Comparison of ENCODE assay signal across 17 cellular contexts in genomic region chr14:77122555-77123125, GRCh38. TPM values are rescaled to one million over a fixed set of nuclear protein-coding genes. Genes with fewer than 3 reads are reported as not detected.
DNase-seq lines count a peak whose midpoint lies in the region; ATAC-seq, FAIRE-seq and TF ChIP-seq lines count a peak whose summit lies in the region.
"Had no signal": no experiment of that assay in that cellular context is flagged by ENCODE, and none has a peak within 500 bp of the region (broad histone marks: within the 10 kb centered on the region; RNA-seq: fewer than 3 reads in every experiment).

No MANE protein-coding gene starts in this region.

- H4K20me1 ChIP-seq in DOHH2 (ENCODE audit: control insufficient read depth, insufficient read depth, low read depth, low read length): no peaks in the 10 kb centered on the region; the same call in 1 of the 2 replicates
- no peaks in the 10 kb centered on the region for H4K20me1 ChIP-seq in PC-9 (ENCODE audit: insufficient read depth)

- H3K4me3 ChIP-seq in DOHH2 (ENCODE audit: low read length): peak overlapping the region; percentile 77
- H3K4me3 ChIP-seq in PC-9: no peak overlapping the region
- H3K4me3 ChIP-seq in effector memory CD4-positive, alpha-beta T cell (ENCODE audit: insufficient read depth, low read depth, low read length, poor library complexity, severe bottlenecking): no peak overlapping the region
- no peak overlapping the region for H3K4me3 ChIP-seq in small intestine (ENCODE audit: low read depth in 1 of 2, low read length in 2 of 2)

- BruUV-seq in PC-9 (replicated peaks; lab: Mats Ljungman, UMichigan): no TSS peak

- POLR2A ChIA-PET in PC-9 (lab: Charles Lee; ENCODE audit: unreplicated experiment): interaction anchor here (0.5 to 2.1 kb wide), 6 partner anchors 12 to 161 kb away, joined by 3 to 24 read pairs (median 9); partner anchors contain the start of gene CIPC

- no peak for FAIRE-seq in small intestine (lab: Jason Lieb, UNC)

- H3K4me2 ChIP-seq in DOHH2 (ENCODE audit: low read length): peak overlapping the region; percentile 93
- H3K4me2 ChIP-seq in PC-9: peak overlapping the region; percentile 63

- H3K36me3 ChIP-seq in DOHH2 (ENCODE audit: control insufficient read depth, low read length): peaks cover 25% of the 10 kb centered on the region
- H3K36me3 ChIP-seq in PC-9 (ENCODE audit: low read depth): no peaks in the 10 kb centered on the region
- no peaks in the 10 kb centered on the region for H3K36me3 ChIP-seq in effector memory CD4-positive, alpha-beta T cell (ENCODE audit: control insufficient read depth, insufficient read depth, low read length)
- no peaks in the 10 kb centered on the region for H3K36me3 ChIP-seq in small intestine (ENCODE audit: control insufficient read depth in 2 of 2, insufficient read depth in 2 of 2, low read length in 2 of 2)
- H3K36me3 ChIP-seq: brain microvascular endothelial cell had no signal

- H3K79me2 ChIP-seq in DOHH2 (ENCODE audit: control insufficient read depth, low read length) (peaks cover 5% of the 10 kb centered on the region; the same call in 1 of the 2 replicates), PC-9 (ENCODE audit: low read depth) (no peaks in the 10 kb centered on the region)

- intact Hi-C loops in PC-9 (cut with micrococcal nuclease; ENCODE audit: unreplicated experiment): loop anchor here (1.0 kb wide), 7 partner anchors 11 to 246 kb away; partner anchors contain the start of genes CIPC and GSTZ1

- 55 to 77% (median 72%) methylated on average over 6 of the region's 6 CpGs for WGBS in small intestine, 3 donors

- H3K27me3 ChIP-seq in DOHH2 (ENCODE audit: control insufficient read depth, low read length): peaks cover 25% of the 10 kb centered on the region
- peaks cover 31% of the 10 kb centered on the region for H3K27me3 ChIP-seq in PC-9 (ENCODE audit: insufficient read depth, low read depth)
- H3K27me3 ChIP-seq in effector memory CD4-positive, alpha-beta T cell (replicated peaks; ENCODE audit: control insufficient read depth, insufficient read depth, low read length, poor library complexity, severe bottlenecking): no peaks in the 10 kb centered on the region
- H3K27me3 ChIP-seq in small intestine (ENCODE audit: control insufficient read depth in 2 of 2, insufficient read depth in 2 of 2, low read length in 2 of 2): peaks cover 0 to 2% of the 10 kb centered on the region in 2 donors

- H3K27ac ChIP-seq in DOHH2 (ENCODE audit: low read depth, low read length): peak overlapping the region; percentile 92
- peak overlapping the region; percentile 0; the same call in 1 of the 2 replicates for H3K27ac ChIP-seq in PC-9
- peak overlapping the region; percentile 70 for H3K27ac ChIP-seq in effector memory CD4-positive, alpha-beta T cell (ENCODE audit: insufficient read depth, low read length, poor library complexity, severe bottlenecking)
- peak overlapping the region; percentile 72 to 85 for H3K27ac ChIP-seq in small intestine (ENCODE audit: low read depth in 1 of 2, low read length in 1 of 2)
- H3K27ac ChIP-seq: brain microvascular endothelial cell, C4-2B had no signal

- DNase-seq in PC-9 (no peak), small intestine (no peak), NCI-H748 treated with DMSO at 0.1 percent for 48 hours (lab: John Stamatoyannopoulos, UW) (no peak), NCI-H2029 (lab: John Stamatoyannopoulos, UW) (no peak)
- no peak for DNase-seq in effector memory CD4-positive, alpha-beta T cell
- no peak for DNase-seq in stimulated activated naive CD4-positive, alpha-beta T cell treated with Interleukin-2 at 50 U/mL for 16 hours (lab: John Stamatoyannopoulos, UW)
- DNase-seq: activated CD4-positive, alpha-beta T cell treated with anti-CD3 and anti-CD28 coated beads for 36 hours; brain microvascular endothelial cell; IMR-90; NCI-H1417 treated with DMSO at 0.1 percent for 48 hours had no signal

- H3K4me1 ChIP-seq in DOHH2 (ENCODE audit: control insufficient read depth, low read length) (peaks cover 75% of the 10 kb centered on the region), PC-9 (replicated peaks; ENCODE audit: insufficient read depth) (peaks cover 26% of the 10 kb centered on the region), small intestine (ENCODE audit: control insufficient read depth in 2 of 2, insufficient read depth in 1 of 2, low read depth in 1 of 2, low read length in 1 of 2) (peaks cover 2 to 11% of the 10 kb centered on the region in 2 donors)
- H3K4me1 ChIP-seq in effector memory CD4-positive, alpha-beta T cell (ENCODE audit: control insufficient read depth, insufficient read depth, low read length, poor library complexity, severe bottlenecking): peaks cover 27% of the 10 kb centered on the region

- H2AFZ ChIP-seq in PC-9: no peak overlapping the region

- no peaks in the 10 kb centered on the region for H3K9me3 ChIP-seq in DOHH2 (ENCODE audit: control insufficient read depth, insufficient read depth, low read length)
- no peaks in the 10 kb centered on the region for H3K9me3 ChIP-seq in PC-9 (ENCODE audit: insufficient read depth, low read depth)
- H3K9me3 ChIP-seq in effector memory CD4-positive, alpha-beta T cell (ENCODE audit: control insufficient read depth, low read length): no peaks in the 10 kb centered on the region
- no peaks in the 10 kb centered on the region for H3K9me3 ChIP-seq in small intestine (ENCODE audit: control insufficient read depth, low read depth)

- ATAC-seq in GM21786 (IDR thresholded peaks at IDR 0.05; ENCODE audit: unreplicated experiment): no peak
- ATAC-seq: activated CD4-positive, alpha-beta T cell treated with anti-CD3 and anti-CD28 coated beads for 36 hours; stimulated activated effector memory CD8-positive, alpha-beta T cell treated with anti-CD3 and anti-CD28 coated beads, Interleukin-12 subunit alpha, Interleukin-12 subunit beta, amount 100 ng/mL, for 72 hours had no signal

- H3F3A ChIP-seq in DOHH2 (ENCODE audit: control insufficient read depth, insufficient read depth) (peaks cover 34% of the 10 kb centered on the region), PC-9 (ENCODE audit: insufficient read depth, low read depth) (peaks cover 24% of the 10 kb centered on the region)

- H3K9me2 ChIP-seq in DOHH2 (replicated peaks; ENCODE audit: control insufficient read depth, low read length): no peaks in the 10 kb centered on the region
- no peaks in the 10 kb centered on the region for H3K9me2 ChIP-seq in PC-9 (ENCODE audit: insufficient read depth)

- TF ChIP-seq CTCF in DOHH2 (IDR thresholded peaks at IDR 0.05; ENCODE audit: low read depth, low read length, poor library complexity, severe bottlenecking): no peak
- no peak for TF ChIP-seq CTCF in PC-9 (conservative IDR thresholded peaks at IDR 0.05)

- CTCF ChIA-PET in PC-9 (lab: Charles Lee): interaction anchor here (0.6 to 2.9 kb wide), 16 partner anchors 10 to 250 kb away, joined by 3 to 38 read pairs (median 10); partner anchors contain the start of gene CIPC

RNA-seq across cellular contexts. Expression of gene ZDHHC22, which starts 19.0 kb away (rescaled TPM):
- total RNA-seq in PC-9 (2021): not detected in 2 replicates
- under 1 TPM in 1 of 3 donors, not detected in 2; 0.33 TPM for polyA plus RNA-seq in small intestine
- total RNA-seq: activated CD4-positive, alpha-beta T cell treated with anti-CD3 and anti-CD28 coated beads for 36 hours; activated T-helper 1 cell treated with anti-CD3 and anti-CD28 coated beads, Interleukin-12 subunit alpha, Interleukin-12 subunit beta, Interleukin-2, Interleukin-4 antibody, amounts not matched to agents 30 ng/mL and 10 ng/mL and 1 ng/mL, durations not matched to agents 14 hours and 24 hours and 36 hours; esophagus mucosa; IMR-90; lung microvascular endothelial cell had no signal
- polyA plus RNA-seq: IMR-90 had no signal

RNA-seq across cellular contexts. Expression of gene CIPC, which starts 24.6 kb away (rescaled TPM):
- total RNA-seq in PC-9 (2021): 54.7 and 66.3 TPM in 2 replicates
- polyA plus RNA-seq in small intestine: 1 to 10 TPM; 7.6 to 9.2 (median 8.5) TPM

RNA-seq across cellular contexts. Expression of gene TMEM63C, which starts 59.0 kb away (rescaled TPM):
- total RNA-seq in PC-9 (2021): 2.1 and 2.2 TPM in 2 replicates
- 1 to 10 TPM in 1 of 3 donors, under 1 TPM in 1, not detected in 1; 0.27 to 2.0 TPM for polyA plus RNA-seq in small intestine
- polyA plus RNA-seq: IMR-90 had no signal

Comparison
In these comparisons a context has a peak if more than half of its experiments do, and no peak if none do; other contexts are left out.
1. H3K27ac ChIP-seq: peak in every context shown above with its lines; median percentile 92 in DOHH2; 78 in small intestine; 70 in effector memory CD4-positive, alpha-beta T cell; 0 in PC-9.